In the genomic region with DNA sequence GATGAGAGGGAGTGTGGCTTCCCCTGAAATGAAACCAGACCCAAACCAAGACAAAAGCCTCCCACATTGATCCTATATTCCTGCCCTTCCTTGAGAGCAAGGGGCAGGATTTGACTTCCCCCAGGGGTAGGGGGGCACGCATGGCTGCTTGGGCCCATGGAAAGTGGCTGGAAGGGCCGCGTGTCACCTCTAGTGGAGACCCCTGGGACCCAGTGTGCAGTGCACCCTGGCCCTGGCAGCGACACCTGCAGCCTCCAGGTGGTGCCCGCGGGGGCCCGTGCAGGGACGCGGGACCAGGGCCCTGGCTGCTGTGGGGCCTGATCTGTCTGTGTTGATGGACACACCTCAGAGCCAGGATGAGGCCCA, we compare ENCODE assay signal across 1 cellular context.
A peak's percentile ranks its signal among the peaks of the same experiment; 100 is the strongest.
TF ChIP-seq lines count a peak whose summit lies in the region.

No MANE protein-coding gene starts in this region.

TF ChIP-seq in HepG2, 621 proteins besides CTCF, POLR2A, EP300 and RAD21 (continued from another document and continues in another):
- TF ChIP-seq, protein P1, sequence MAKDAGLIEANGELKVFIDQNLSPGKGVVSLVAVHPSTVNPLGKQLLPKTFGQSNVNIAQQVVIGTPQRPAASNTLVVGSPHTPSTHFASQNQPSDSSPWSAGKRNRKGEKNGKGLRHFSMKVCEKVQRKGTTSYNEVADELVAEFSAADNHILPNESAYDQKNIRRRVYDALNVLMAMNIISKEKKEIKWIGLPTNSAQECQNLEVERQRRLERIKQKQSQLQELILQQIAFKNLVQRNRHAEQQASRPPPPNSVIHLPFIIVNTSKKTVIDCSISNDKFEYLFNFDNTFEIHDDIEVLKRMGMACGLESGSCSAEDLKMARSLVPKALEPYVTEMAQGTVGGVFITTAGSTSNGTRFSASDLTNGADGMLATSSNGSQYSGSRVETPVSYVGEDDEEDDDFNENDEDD (CRISPR knock-in tag; IDR thresholded peaks at IDR 0.05; ENCODE audit: borderline replicate concordance), result 0 out of 2 replicates have a peak, but pooled peaks have one; percentile 7
- no peak for TF ChIP-seq EZH2 (conservative IDR thresholded peaks at IDR 0.05; ENCODE audit: low read depth, low read length)
- TF ChIP-seq ZFP41 (CRISPR knock-in tag; IDR thresholded peaks at IDR 0.05; ENCODE audit: borderline replicate concordance), result peak; percentile 83
- peak; percentile 14; the same call in 1 of the 2 replicates for TF ChIP-seq NFKBIZ (CRISPR knock-in tag; IDR thresholded peaks at IDR 0.05)
- TF ChIP-seq KLF12 (CRISPR knock-in tag; IDR thresholded peaks at IDR 0.05; ENCODE audit: borderline replicate concordance), result no peak
- TF ChIP-seq, protein P2, sequence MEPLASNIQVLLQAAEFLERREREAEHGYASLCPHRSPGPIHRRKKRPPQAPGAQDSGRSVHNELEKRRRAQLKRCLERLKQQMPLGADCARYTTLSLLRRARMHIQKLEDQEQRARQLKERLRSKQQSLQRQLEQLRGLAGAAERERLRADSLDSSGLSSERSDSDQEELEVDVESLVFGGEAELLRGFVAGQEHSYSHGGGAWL (CRISPR knock-in tag; IDR thresholded peaks at IDR 0.05), result peak; percentile 30; the same call in 1 of the 2 replicates
- TF ChIP-seq HMGA1 (CRISPR knock-in tag; conservative IDR thresholded peaks at IDR 0.05), result no peak
- TF ChIP-seq GABPB1 (CRISPR knock-in tag; IDR thresholded peaks at IDR 0.05), result peak; percentile 48; the same call in 1 of the 2 replicates
- TF ChIP-seq ZFP37 (CRISPR knock-in tag; IDR thresholded peaks at IDR 0.05; ENCODE audit: borderline replicate concordance), result no peak
- peak; percentile 91 for TF ChIP-seq SRSF1 (optimal IDR thresholded peaks at IDR 0.05; ENCODE audit: low read depth, low read length)
- TF ChIP-seq ZSCAN30 (CRISPR knock-in tag; IDR thresholded peaks at IDR 0.05), result no peak
- TF ChIP-seq TOE1 (CRISPR knock-in tag; IDR thresholded peaks at IDR 0.05), result no peak
- no peak for TF ChIP-seq SRSF9 (IDR thresholded peaks at IDR 0.05; ENCODE audit: borderline replicate concordance, insufficient read depth, low read depth, low read length, poor library complexity, severe bottlenecking)
- TF ChIP-seq MAZ (IDR thresholded peaks at IDR 0.05; ENCODE audit: borderline replicate concordance, low read depth, low read length), result no peak
- peak; percentile 1; the same call in 1 of the 2 replicates for TF ChIP-seq MAZ (CRISPR knock-in tag; IDR thresholded peaks at IDR 0.05; ENCODE audit: low read depth)
- TF ChIP-seq, protein P3, sequence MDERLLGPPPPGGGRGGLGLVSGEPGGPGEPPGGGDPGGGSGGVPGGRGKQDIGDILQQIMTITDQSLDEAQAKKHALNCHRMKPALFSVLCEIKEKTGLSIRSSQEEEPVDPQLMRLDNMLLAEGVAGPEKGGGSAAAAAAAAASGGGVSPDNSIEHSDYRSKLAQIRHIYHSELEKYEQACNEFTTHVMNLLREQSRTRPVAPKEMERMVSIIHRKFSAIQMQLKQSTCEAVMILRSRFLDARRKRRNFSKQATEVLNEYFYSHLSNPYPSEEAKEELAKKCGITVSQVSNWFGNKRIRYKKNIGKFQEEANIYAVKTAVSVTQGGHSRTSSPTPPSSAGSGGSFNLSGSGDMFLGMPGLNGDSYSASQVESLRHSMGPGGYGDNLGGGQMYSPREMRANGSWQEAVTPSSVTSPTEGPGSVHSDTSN (CRISPR knock-in tag; IDR thresholded peaks at IDR 0.05), result no peak; the same call in 1 of the 2 replicates
- peak; percentile 47 for TF ChIP-seq ZNF7 (CRISPR knock-in tag; IDR thresholded peaks at IDR 0.05)
- peak; percentile 1; the same call in 1 of the 2 replicates for TF ChIP-seq UBTF (CRISPR knock-in tag; IDR thresholded peaks at IDR 0.05)
- TF ChIP-seq RFXAP (CRISPR knock-in tag; IDR thresholded peaks at IDR 0.05; ENCODE audit: borderline replicate concordance), result no peak
- TF ChIP-seq PHF21A (CRISPR knock-in tag; IDR thresholded peaks at IDR 0.05), result peak; percentile 61; the same call in 1 of the 2 replicates
- TF ChIP-seq ZSCAN21 (CRISPR knock-in tag; IDR thresholded peaks at IDR 0.05; ENCODE audit: borderline replicate concordance), result peak; percentile 89; the same call in 1 of the 2 replicates
- peak; percentile 79 to 91; a peak in 2 of 4 replicates for TF ChIP-seq HMGXB4 (CRISPR knock-in tag; IDR thresholded peaks at IDR 0.05; ENCODE audit: borderline replicate concordance in 1 of 2, low read depth in 1 of 2)
- TF ChIP-seq JUND (CRISPR knock-in tag; IDR thresholded peaks at IDR 0.05), result no peak; the same call in 1 of the 2 replicates
- peak; percentile 31; the same call in 1 of the 2 replicates for TF ChIP-seq KDM1A (CRISPR knock-in tag; IDR thresholded peaks at IDR 0.05)
- peak; percentile 92; the same call in 1 of the 2 replicates for TF ChIP-seq CHD4 (IDR thresholded peaks at IDR 0.05; ENCODE audit: borderline replicate concordance, low read length)
- peak; percentile 64; the same call in 1 of the 2 replicates for TF ChIP-seq ZNF333 (CRISPR knock-in tag; IDR thresholded peaks at IDR 0.05; ENCODE audit: borderline replicate concordance)
- TF ChIP-seq, protein P4, sequence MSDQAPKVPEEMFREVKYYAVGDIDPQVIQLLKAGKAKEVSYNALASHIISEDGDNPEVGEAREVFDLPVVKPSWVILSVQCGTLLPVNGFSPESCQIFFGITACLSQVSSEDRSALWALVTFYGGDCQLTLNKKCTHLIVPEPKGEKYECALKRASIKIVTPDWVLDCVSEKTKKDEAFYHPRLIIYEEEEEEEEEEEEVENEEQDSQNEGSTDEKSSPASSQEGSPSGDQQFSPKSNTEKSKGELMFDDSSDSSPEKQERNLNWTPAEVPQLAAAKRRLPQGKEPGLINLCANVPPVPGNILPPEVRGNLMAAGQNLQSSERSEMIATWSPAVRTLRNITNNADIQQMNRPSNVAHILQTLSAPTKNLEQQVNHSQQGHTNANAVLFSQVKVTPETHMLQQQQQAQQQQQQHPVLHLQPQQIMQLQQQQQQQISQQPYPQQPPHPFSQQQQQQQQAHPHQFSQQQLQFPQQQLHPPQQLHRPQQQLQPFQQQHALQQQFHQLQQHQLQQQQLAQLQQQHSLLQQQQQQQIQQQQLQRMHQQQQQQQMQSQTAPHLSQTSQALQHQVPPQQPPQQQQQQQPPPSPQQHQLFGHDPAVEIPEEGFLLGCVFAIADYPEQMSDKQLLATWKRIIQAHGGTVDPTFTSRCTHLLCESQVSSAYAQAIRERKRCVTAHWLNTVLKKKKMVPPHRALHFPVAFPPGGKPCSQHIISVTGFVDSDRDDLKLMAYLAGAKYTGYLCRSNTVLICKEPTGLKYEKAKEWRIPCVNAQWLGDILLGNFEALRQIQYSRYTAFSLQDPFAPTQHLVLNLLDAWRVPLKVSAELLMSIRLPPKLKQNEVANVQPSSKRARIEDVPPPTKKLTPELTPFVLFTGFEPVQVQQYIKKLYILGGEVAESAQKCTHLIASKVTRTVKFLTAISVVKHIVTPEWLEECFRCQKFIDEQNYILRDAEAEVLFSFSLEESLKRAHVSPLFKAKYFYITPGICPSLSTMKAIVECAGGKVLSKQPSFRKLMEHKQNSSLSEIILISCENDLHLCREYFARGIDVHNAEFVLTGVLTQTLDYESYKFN (CRISPR knock-in tag; conservative IDR thresholded peaks at IDR 0.05), result peak; percentile 28; the same call in 1 of the 2 replicates
- TF ChIP-seq, protein P5, sequence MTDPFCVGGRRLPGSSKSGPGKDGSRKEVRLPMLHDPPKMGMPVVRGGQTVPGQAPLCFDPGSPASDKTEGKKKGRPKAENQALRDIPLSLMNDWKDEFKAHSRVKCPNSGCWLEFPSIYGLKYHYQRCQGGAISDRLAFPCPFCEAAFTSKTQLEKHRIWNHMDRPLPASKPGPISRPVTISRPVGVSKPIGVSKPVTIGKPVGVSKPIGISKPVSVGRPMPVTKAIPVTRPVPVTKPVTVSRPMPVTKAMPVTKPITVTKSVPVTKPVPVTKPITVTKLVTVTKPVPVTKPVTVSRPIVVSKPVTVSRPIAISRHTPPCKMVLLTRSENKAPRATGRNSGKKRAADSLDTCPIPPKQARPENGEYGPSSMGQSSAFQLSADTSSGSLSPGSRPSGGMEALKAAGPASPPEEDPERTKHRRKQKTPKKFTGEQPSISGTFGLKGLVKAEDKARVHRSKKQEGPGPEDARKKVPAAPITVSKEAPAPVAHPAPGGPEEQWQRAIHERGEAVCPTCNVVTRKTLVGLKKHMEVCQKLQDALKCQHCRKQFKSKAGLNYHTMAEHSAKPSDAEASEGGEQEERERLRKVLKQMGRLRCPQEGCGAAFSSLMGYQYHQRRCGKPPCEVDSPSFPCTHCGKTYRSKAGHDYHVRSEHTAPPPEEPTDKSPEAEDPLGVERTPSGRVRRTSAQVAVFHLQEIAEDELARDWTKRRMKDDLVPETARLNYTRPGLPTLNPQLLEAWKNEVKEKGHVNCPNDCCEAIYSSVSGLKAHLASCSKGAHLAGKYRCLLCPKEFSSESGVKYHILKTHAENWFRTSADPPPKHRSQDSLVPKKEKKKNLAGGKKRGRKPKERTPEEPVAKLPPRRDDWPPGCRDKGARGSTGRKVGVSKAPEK (CRISPR knock-in tag; IDR thresholded peaks at IDR 0.05; ENCODE audit: borderline replicate concordance), result peak; percentile 41; the same call in 1 of the 2 replicates
- TF ChIP-seq MXD4 (CRISPR knock-in tag; IDR thresholded peaks at IDR 0.05), result peak; percentile 23; the same call in 1 of the 2 replicates
- TF ChIP-seq DNMT1 (CRISPR knock-in tag; IDR thresholded peaks at IDR 0.05), result peak; percentile 88; the same call in 1 of the 2 replicates
- no peak for TF ChIP-seq MIXL1 (CRISPR knock-in tag; IDR thresholded peaks at IDR 0.05)
- TF ChIP-seq ESRRA (CRISPR knock-in tag; IDR thresholded peaks at IDR 0.05; ENCODE audit: low read depth), result peak; percentile 27; the same call in 1 of the 2 replicates
- 0 out of 2 replicates have a peak, but pooled peaks have one; percentile 15 for TF ChIP-seq ARNT2 (CRISPR knock-in tag; IDR thresholded peaks at IDR 0.05; ENCODE audit: low read depth)
- TF ChIP-seq ZNF775 (CRISPR knock-in tag; IDR thresholded peaks at IDR 0.05; ENCODE audit: borderline replicate concordance), result peak; percentile 79; the same call in 1 of the 2 replicates
- peak; percentile 2; the same call in 1 of the 2 replicates for TF ChIP-seq HNF1A (IDR thresholded peaks at IDR 0.05; ENCODE audit: low read depth)
- TF ChIP-seq HNF1A (CRISPR knock-in tag; IDR thresholded peaks at IDR 0.05; ENCODE audit: borderline replicate concordance), result peak; percentile 7; the same call in 1 of the 2 replicates
- no peak for TF ChIP-seq TCF12 (IDR thresholded peaks at IDR 0.05)
- TF ChIP-seq TCF12 (CRISPR knock-in tag; IDR thresholded peaks at IDR 0.05), result no peak
